In the genomic region with DNA sequence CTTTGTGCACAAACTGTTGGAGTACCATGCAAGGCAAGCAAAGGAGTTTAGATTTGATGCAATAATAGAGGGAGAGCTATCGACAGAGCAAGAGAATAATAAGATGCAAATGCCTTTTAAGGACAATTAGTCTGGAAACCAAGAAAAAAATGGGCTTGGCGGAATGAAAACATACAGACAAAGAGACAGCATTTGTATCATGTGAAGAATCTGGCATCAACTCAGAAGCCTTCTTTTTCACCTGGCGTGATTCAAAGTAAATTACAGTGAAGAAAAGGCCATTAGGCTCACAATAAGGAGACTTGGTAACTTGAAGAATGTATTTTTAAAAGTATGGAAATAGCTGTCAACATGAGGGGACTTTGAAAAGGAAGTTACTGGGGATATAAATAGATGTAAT, we compare ENCODE assay signal across 15 cellular contexts.
A peak's percentile ranks its signal among the peaks of the same experiment; 100 is the strongest.
DNase-seq lines count a peak whose midpoint lies in the region; ATAC-seq and TF ChIP-seq lines count a peak whose summit lies in the region.
"Had no signal": no experiment of that assay in that cellular context is flagged by ENCODE, and none has a peak within 500 bp of the region (broad histone marks: within the 10 kb centered on the region; RNA-seq: fewer than 3 reads in every experiment).

No MANE protein-coding gene starts in this region.

- H2AFZ ChIP-seq in H9 (ENCODE audit: low read length), result no peak overlapping the region
- H2AFZ ChIP-seq in MM.1S (ENCODE audit: low read length), result no peak overlapping the region

- H3K36me3 ChIP-seq in MM.1S (replicated peaks; ENCODE audit: insufficient read depth, low read length), result no peaks in the 10 kb centered on the region

- no peaks in the 10 kb centered on the region for H3K79me2 ChIP-seq in H9 (ENCODE audit: insufficient read depth, low read length)
- H3K79me2 ChIP-seq in MM.1S (ENCODE audit: low read length), result no peaks in the 10 kb centered on the region

- no peak for TF ChIP-seq CTCF in H9 (conservative IDR thresholded peaks at IDR 0.05)
- no peak for TF ChIP-seq CTCF in MM.1S (IDR thresholded peaks at IDR 0.05; ENCODE audit: low read length)
- no peak for TF ChIP-seq CTCF in brain (conservative IDR thresholded peaks at IDR 0.05)
- TF ChIP-seq CTCF in mesothelial cell of epicardium (IDR thresholded peaks at IDR 0.05; ENCODE audit: unreplicated experiment), result no peak

- H4K20me1 ChIP-seq in H9 (ENCODE audit: control insufficient read depth, insufficient read depth, insufficient read length) (no peaks in the 10 kb centered on the region), MM.1S (ENCODE audit: insufficient read depth, low read length) (no peaks in the 10 kb centered on the region)

- H3K27me3 Mint-ChIP-seq in H9 (ENCODE audit: low read depth), result no peaks in the 10 kb centered on the region; the same call in 1 of the 2 replicates
- peaks cover 3% of the 10 kb centered on the region for H3K27me3 Mint-ChIP-seq in brain
- H3K27me3 Mint-ChIP-seq in mesothelial cell of epicardium (ENCODE audit: low read depth), result no peaks in the 10 kb centered on the region
- no peaks in the 10 kb centered on the region for H3K27me3 Mint-ChIP-seq in activated CD4-positive, alpha-beta T cell treated with anti-CD3 and anti-CD28 coated beads, Interleukin-2, amount 10 ng/mL, durations not matched to agents 7 days and 5 days
- H3K27me3 Mint-ChIP-seq: CD4-positive, alpha-beta memory T cell had no signal

- no peak overlapping the region for H4K91ac ChIP-seq in H9 (ENCODE audit: insufficient read length, low read depth, low read length)

- no peaks in the 10 kb centered on the region for H3K23me2 ChIP-seq in H9 (ENCODE audit: insufficient read length, low read depth, low read length, poor library complexity, severe bottlenecking)

- no peak overlapping the region for H3K56ac ChIP-seq in H9 (ENCODE audit: insufficient read length, low read depth, low read length)

- H2BK5ac ChIP-seq in H9 (ENCODE audit: insufficient read length, low read length), result no peak overlapping the region

- H3K23ac ChIP-seq in H9 (ENCODE audit: insufficient read length, low read depth, low read length), result no peak overlapping the region

- H3K4ac ChIP-seq in H9 (ENCODE audit: low read depth, low read length), result no peak overlapping the region

- H3K36me3 Mint-ChIP-seq in H9 (ENCODE audit: insufficient read depth in 1 of 3, low read depth in 3 of 3) (peaks cover 0 to 5% (median 2%) of the 10 kb centered on the region in 3 experiments; a peak in 1 of 7 replicates), brain (no peaks in the 10 kb centered on the region), mesothelial cell of epicardium (peaks cover 17% of the 10 kb centered on the region)
- H3K36me3 Mint-ChIP-seq in activated CD4-positive, alpha-beta T cell treated with anti-CD3 and anti-CD28 coated beads, Interleukin-2, amount 10 ng/mL, durations not matched to agents 7 days and 5 days (ENCODE audit: low read depth), result no peaks in the 10 kb centered on the region
- H3K36me3 Mint-ChIP-seq: CD4-positive, alpha-beta memory T cell had no signal

- H3F3A ChIP-seq in MM.1S (ENCODE audit: insufficient read depth, low read length), result no peaks in the 10 kb centered on the region

- CTCF ChIA-PET in activated CD4-positive, alpha-beta T cell treated with anti-CD3 and anti-CD28 coated beads, Interleukin-2, amount 10 ng/mL, durations not matched to agents 7 days and 5 days (lab: Charles Lee), result no interaction called here

- H3K4me1 Mint-ChIP-seq in H9, result peaks cover 63 to 65% of the 10 kb centered on the region in 2 experiments
- H3K4me1 Mint-ChIP-seq in brain, result peaks cover 51% of the 10 kb centered on the region
- H3K4me1 Mint-ChIP-seq in mesothelial cell of epicardium, result peaks cover 73% of the 10 kb centered on the region
- no peaks in the 10 kb centered on the region for H3K4me1 Mint-ChIP-seq in activated CD4-positive, alpha-beta T cell treated with anti-CD3 and anti-CD28 coated beads, Interleukin-2, amount 10 ng/mL, durations not matched to agents 7 days and 5 days
- H3K4me1 Mint-ChIP-seq: CD4-positive, alpha-beta memory T cell had no signal

- no peaks in the 10 kb centered on the region for H3K9me2 ChIP-seq in MM.1S (replicated peaks; ENCODE audit: insufficient read depth, low read length)

- no peak overlapping the region for H3K18ac ChIP-seq in H9 (ENCODE audit: insufficient read length, low read depth, low read length)

- peak overlapping the region; percentile 13 to 99 (median 89); a peak in 6 of 7 replicates for H3K27ac Mint-ChIP-seq in H9
- H3K27ac Mint-ChIP-seq in brain, result peak overlapping the region in 4 of 5 experiments; percentile 14 to 76 (median 37)
- H3K27ac Mint-ChIP-seq in mesothelial cell of epicardium, result peak overlapping the region; percentile 49
- H3K27ac Mint-ChIP-seq in activated CD4-positive, alpha-beta T cell treated with anti-CD3 and anti-CD28 coated beads, Interleukin-2, amount 10 ng/mL, durations not matched to agents 7 days and 5 days, result no peak overlapping the region
- H3K27ac Mint-ChIP-seq: CD4-positive, alpha-beta memory T cell had no signal

- H3K14ac ChIP-seq in H9 (ENCODE audit: insufficient read depth, low read length), result no peak overlapping the region

- H3K27ac ChIP-seq in H9 (ENCODE audit: insufficient read length, low read depth, low read length) (peak overlapping the region; percentile 87), MM.1S (ENCODE audit: low read length) (no peak overlapping the region)
- H3K27ac ChIP-seq: KMS-11 had no signal

- H3K4me3 Mint-ChIP-seq in H9, result peak overlapping the region in 1 of 2 experiments; percentile 3; a peak in 1 of 5 replicates
- peak overlapping the region in 3 of 5 experiments; percentile 3 to 6 (median 3) for H3K4me3 Mint-ChIP-seq in brain
- H3K4me3 Mint-ChIP-seq in mesothelial cell of epicardium, result no peak overlapping the region
- H3K4me3 Mint-ChIP-seq in activated CD4-positive, alpha-beta T cell treated with anti-CD3 and anti-CD28 coated beads, Interleukin-2, amount 10 ng/mL, durations not matched to agents 7 days and 5 days, result no peak overlapping the region
- H3K4me3 Mint-ChIP-seq: CD4-positive, alpha-beta memory T cell had no signal

- H2BK12ac ChIP-seq in H9 (ENCODE audit: insufficient read length, low read depth, low read length), result no peak overlapping the region

- H3K9ac ChIP-seq in H9 (ENCODE audit: extremely low read depth, insufficient read length, low read length) (no peak overlapping the region), MM.1S (ENCODE audit: low read length) (no peak overlapping the region)
- H3K9ac ChIP-seq: KMS-11 had no signal

- DNase-seq in H9 (no peak), MM.1S (no peak), mesothelial cell of epicardium (ENCODE audit: low spot score in 2 of 2, unreplicated experiment in 2 of 2) (no peak), hypothalamus (lab: John Stamatoyannopoulos, UW) (no peak), DMS153 treated with DMSO at 0.1 percent for 48 hours (lab: John Stamatoyannopoulos, UW; ENCODE audit: unreplicated experiment) (no peak)
- no peak for DNase-seq in activated CD4-positive, alpha-beta T cell treated with anti-CD3 and anti-CD28 coated beads, Interleukin-2, amount 10 ng/mL, durations not matched to agents 7 days and 5 days
- DNase-seq: CD4-positive, alpha-beta memory T cell; DND-41; NCI-H1092; NCI-H187 treated with DMSO at 0.1 percent for 48 hours; NCI-H524; SHP77 had no signal

- H2BK120ac ChIP-seq in H9 (ENCODE audit: low read depth, low read length, poor library complexity, severe bottlenecking), result no peak overlapping the region

- H4K5ac ChIP-seq in H9 (ENCODE audit: insufficient read length, low read depth, low read length), result no peak overlapping the region

- no peak for ATAC-seq in HG03442 (IDR thresholded peaks at IDR 0.05; ENCODE audit: unreplicated experiment)

- H3K9me3 ChIP-seq in H9 (ENCODE audit: control insufficient read depth, low read depth, low read length), result no peaks in the 10 kb centered on the region
- no peaks in the 10 kb centered on the region for H3K9me3 ChIP-seq in MM.1S (replicated peaks; ENCODE audit: insufficient read depth, low read length)

- no peak overlapping the region for H3T11ph ChIP-seq in H9 (ENCODE audit: low read length)

- POLR2A ChIA-PET in activated CD4-positive, alpha-beta T cell treated with anti-CD3 and anti-CD28 coated beads, Interleukin-2, amount 10 ng/mL, durations not matched to agents 7 days and 5 days (lab: Charles Lee), result no interaction called here

- H3K4me3 ChIP-seq in MM.1S (ENCODE audit: low read length), result no peak overlapping the region

- H3K9me3 Mint-ChIP-seq in H9 (no peaks in the 10 kb centered on the region; a peak in 1 of 5 replicates), brain (no peaks in the 10 kb centered on the region), mesothelial cell of epicardium (no peaks in the 10 kb centered on the region)
- no peaks in the 10 kb centered on the region for H3K9me3 Mint-ChIP-seq in activated CD4-positive, alpha-beta T cell treated with anti-CD3 and anti-CD28 coated beads, Interleukin-2, amount 10 ng/mL, durations not matched to agents 7 days and 5 days

- no peak overlapping the region for H3K4me2 ChIP-seq in H9 (ENCODE audit: insufficient read depth, insufficient read length, low read length)
- 0 out of 2 replicates have a peak overlapping the region, but pooled peaks have one; percentile 3 for H3K4me2 ChIP-seq in MM.1S (ENCODE audit: low read depth, low read length)
- H3K4me2 ChIP-seq: KMS-11 had no signal

- no CpG with 5 or more reads among the region's 3 CpGs for WGBS in H9 (ENCODE audit: extremely low coverage, insufficient read length, low lambda C conversion rate)

- H2BK15ac ChIP-seq in H9 (ENCODE audit: low read depth, low read length), result no peak overlapping the region

- H3K27me3 ChIP-seq in H9 (ENCODE audit: insufficient read depth, low read length), result no peaks in the 10 kb centered on the region
- H3K27me3 ChIP-seq in MM.1S (replicated peaks; ENCODE audit: insufficient read depth, low read length), result no peaks in the 10 kb centered on the region

- H4K8ac ChIP-seq in H9 (replicated peaks; ENCODE audit: insufficient read length, low read depth, low read length), result no peak overlapping the region

- peaks cover 16% of the 10 kb centered on the region for H3K4me1 ChIP-seq in H9 (ENCODE audit: insufficient read depth, low read length)
- H3K4me1 ChIP-seq in MM.1S (ENCODE audit: low read length), result peaks cover 16% of the 10 kb centered on the region

- no peaks in the 10 kb centered on the region for H3K79me1 ChIP-seq in H9 (ENCODE audit: insufficient read depth, low read depth, low read length, poor library complexity, severe bottlenecking)

- no peak overlapping the region for H2AK5ac ChIP-seq in H9 (ENCODE audit: insufficient read length, low read length)

- no peak overlapping the region for H2BK20ac ChIP-seq in H9 (ENCODE audit: low read depth, low read length, poor library complexity, severe bottlenecking)

Comparison
In these comparisons a context has a peak if more than half of its experiments do, and no peak if none do; other contexts are left out.
1. H3K4me3 Mint-ChIP-seq: peak in brain (3 of 5); none in mesothelial cell of epicardium (single experiment) and activated CD4-positive, alpha-beta T cell treated with anti-CD3 and anti-CD28 coated beads, Interleukin-2, amount 10 ng/mL, durations not matched to agents 7 days and 5 days (single experiment).